17 cellular contexts compared by ENCODE assay signal in genomic region chr4:122170775-122171174, GRCh38.
"Had no signal": no experiment of that assay in that cellular context is flagged by ENCODE, and none has a peak within 500 bp of the region (broad histone marks: within the 10 kb centered on the region; RNA-seq: fewer than 3 reads in every experiment).

No MANE protein-coding gene starts in this region.

- H3K4me3 ChIP-seq: ascending aorta, esophagus muscularis mucosa, lung, sigmoid colon, upper lobe of right lung had no signal

- ATAC-seq: activated CD4-positive, CD25-positive, alpha-beta regulatory T cell treated with anti-CD3 and anti-CD28 coated beads, Interleukin-2, amount 50 U/mL, for 24 hours; left cardiac atrium; naive thymus-derived CD4-positive, alpha-beta T cell; upper lobe of right lung had no signal

- DNase-seq: activated CD4-positive, alpha-beta T cell treated with anti-CD3 and anti-CD28 coated beads, Interleukin-2, amount 50 U/mL, for 48 hours; activated gamma-delta T cell; activated T-cell treated with anti-CD3 and anti-CD28 coated beads, Interleukin-2, amount 50 U/mL, for 48 hours; immature natural killer cell; left cardiac atrium; naive thymus-derived CD4-positive, alpha-beta T cell; sigmoid colon; stimulated activated CD4-positive, alpha-beta T cell treated with anti-CD3 and anti-CD28 coated beads, Interleukin-2, amount 100 ng/mL, for 24 hours; stimulated activated naive CD4-positive, alpha-beta T cell; upper lobe of right lung had no signal

- H3K4me3 Mint-ChIP-seq: immature natural killer cell; naive thymus-derived CD4-positive, alpha-beta T cell; T-helper 1 cell treated with Interleukin-12 subunit alpha and Interleukin-12 subunit beta and Interleukin-4 antibody, amounts not matched to agents 30 μg/mL and 1 μg/mL, for 36 hours had no signal

- H3K27me3 ChIP-seq: ascending aorta, esophagus muscularis mucosa, sigmoid colon, upper lobe of right lung had no signal

- FAIRE-seq: bronchial epithelial cell, TTC549 had no signal

- H3K27me3 Mint-ChIP-seq: naive thymus-derived CD4-positive, alpha-beta T cell had no signal

- H3K27ac Mint-ChIP-seq: naive thymus-derived CD4-positive, alpha-beta T cell; T-helper 1 cell treated with Interleukin-12 subunit alpha and Interleukin-12 subunit beta and Interleukin-4 antibody, amounts not matched to agents 30 μg/mL and 1 μg/mL, for 36 hours had no signal

- H3K9me3 Mint-ChIP-seq: immature natural killer cell; T-helper 1 cell treated with Interleukin-12 subunit alpha and Interleukin-12 subunit beta and Interleukin-4 antibody, amounts not matched to agents 30 μg/mL and 1 μg/mL, for 36 hours had no signal

- H3K9me3 ChIP-seq: ascending aorta, esophagus muscularis mucosa, sigmoid colon, upper lobe of right lung had no signal

- H3K27ac ChIP-seq: esophagus muscularis mucosa, sigmoid colon, upper lobe of right lung had no signal
